In the genomic region with DNA sequence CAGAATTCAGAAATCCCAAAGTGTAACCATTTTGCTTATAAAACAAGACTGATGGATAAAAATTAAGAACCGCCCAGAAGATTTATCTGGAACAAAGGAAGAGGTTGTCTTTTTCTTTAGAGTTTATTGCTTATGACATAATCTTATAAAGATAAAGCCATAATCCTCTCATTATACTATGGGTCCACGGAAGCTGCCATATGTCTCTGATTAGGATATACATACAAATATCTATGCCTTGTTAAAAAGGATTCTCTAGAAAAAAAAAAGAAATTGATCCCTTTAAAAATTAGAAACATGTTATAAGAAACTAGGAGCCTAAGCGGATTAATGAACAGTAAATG, we compare ENCODE assay signal across 24 cellular contexts.
DNase-seq lines count a peak whose midpoint lies in the region; ATAC-seq and TF ChIP-seq lines count a peak whose summit lies in the region.
"Had no signal": no experiment of that assay in that cellular context is flagged by ENCODE, and none has a peak within 500 bp of the region (broad histone marks: within the 10 kb centered on the region; RNA-seq: fewer than 3 reads in every experiment).

No MANE protein-coding gene starts in this region.

- ATAC-seq in SK-N-SH treated with all-trans-retinoic acid at 6 μM for 48 hours = peak; percentile 37; the same call in 1 of the 3 replicates
- ATAC-seq in mucosa of descending colon = peak; percentile 49
- ATAC-seq in activated CD4-positive, CD25-positive, alpha-beta regulatory T cell treated with anti-CD3 and anti-CD28 coated beads, Interleukin-2, amount 50 U/mL, for 24 hours = no peak

- CTCF ChIA-PET in HEK293 (lab: Yijun Ruan, JAX) = interaction anchor here (1.9 kb wide), 1 partner anchor 13 kb away, joined by 9 read pairs; no protein-coding TSS in a partner anchor

- H3K4me3 ChIP-seq in BE2C (ENCODE audit: low read depth, low read length) (peak overlapping the region; percentile 13), HEK293 (ENCODE audit: low read depth, low read length) (no peak overlapping the region), mucosa of descending colon (no peak overlapping the region)
- H3K4me3 ChIP-seq: Peyer's patch had no signal

- no peaks in the 10 kb centered on the region for H3K9me3 ChIP-seq in BE2C
- no peaks in the 10 kb centered on the region for H3K9me3 ChIP-seq in HEK293 (ENCODE audit: control insufficient read depth, insufficient read depth, low read depth, low read length)
- H3K9me3 ChIP-seq in mucosa of descending colon = no peaks in the 10 kb centered on the region
- H3K9me3 ChIP-seq: Peyer's patch had no signal

- no peak overlapping the region for H3K27ac ChIP-seq in HEK293 (ENCODE audit: extremely low read depth, low read depth, low read length)
- H3K27ac ChIP-seq: HL-60, KMS-11, Peyer's patch had no signal

- TF ChIP-seq CTCF in BE2C (IDR thresholded peaks at IDR 0.05; ENCODE audit: low read depth, low read length) (no peak), HEK293 (tag by site-specific recombination; IDR thresholded peaks at IDR 0.05) (no peak), mucosa of descending colon (IDR thresholded peaks at IDR 0.05) (no peak)

- no peak for DNase-seq in BE2C
- DNase-seq in mucosa of descending colon = no peak
- no peak for DNase-seq in NCI-H2107 treated with DMSO at 0.1 percent for 48 hours (lab: John Stamatoyannopoulos, UW; ENCODE audit: unreplicated experiment)
- DNase-seq in NCI-H1436 treated with DMSO at 0.1 percent for 48 hours (lab: John Stamatoyannopoulos, UW) = no peak
- DNase-seq: Calu3, DMS153, HCEC 1CT, MM.1S, NCI-H1048, NCI-H1417, NCI-H1694 treated with DMSO at 0.1 percent for 48 hours, NCI-H2081, NCI-H2171 treated with DMSO at 0.1 percent for 48 hours, NCI-H345, NCI-H510A treated with DMSO at 0.1 percent for 48 hours, NCI-H774, Peyer's patch, SHP77 treated with DMSO at 0.1 percent for 48 hours, SW 1271 had no signal

- intact Hi-C loops in mucosa of descending colon (cut with DNase I, micrococcal nuclease) = no loop called here

- H3K36me3 ChIP-seq in BE2C (no peaks in the 10 kb centered on the region), HEK293 (ENCODE audit: control insufficient read depth in 2 of 2, insufficient read depth in 1 of 2, low read length in 2 of 2) (no peaks in the 10 kb centered on the region), mucosa of descending colon (ENCODE audit: low read depth) (no peaks in the 10 kb centered on the region)

- H3K4me1 ChIP-seq in BE2C (peaks cover 14% of the 10 kb centered on the region), HEK293 (ENCODE audit: control insufficient read depth, insufficient read depth, low read length) (no peaks in the 10 kb centered on the region), mucosa of descending colon (ENCODE audit: low read depth) (no peaks in the 10 kb centered on the region)
- H3K4me1 ChIP-seq: Peyer's patch had no signal

- POLR2A ChIA-PET in HEK293 (lab: Yijun Ruan, JAX) = no interaction called here

- no peaks in the 10 kb centered on the region for H3K27me3 ChIP-seq in BE2C
- H3K27me3 ChIP-seq: Peyer's patch had no signal

TF ChIP-seq in HEK293, 187 proteins besides CTCF, POLR2A, EP300 and RAD21:
- TF ChIP-seq, protein P1, sequence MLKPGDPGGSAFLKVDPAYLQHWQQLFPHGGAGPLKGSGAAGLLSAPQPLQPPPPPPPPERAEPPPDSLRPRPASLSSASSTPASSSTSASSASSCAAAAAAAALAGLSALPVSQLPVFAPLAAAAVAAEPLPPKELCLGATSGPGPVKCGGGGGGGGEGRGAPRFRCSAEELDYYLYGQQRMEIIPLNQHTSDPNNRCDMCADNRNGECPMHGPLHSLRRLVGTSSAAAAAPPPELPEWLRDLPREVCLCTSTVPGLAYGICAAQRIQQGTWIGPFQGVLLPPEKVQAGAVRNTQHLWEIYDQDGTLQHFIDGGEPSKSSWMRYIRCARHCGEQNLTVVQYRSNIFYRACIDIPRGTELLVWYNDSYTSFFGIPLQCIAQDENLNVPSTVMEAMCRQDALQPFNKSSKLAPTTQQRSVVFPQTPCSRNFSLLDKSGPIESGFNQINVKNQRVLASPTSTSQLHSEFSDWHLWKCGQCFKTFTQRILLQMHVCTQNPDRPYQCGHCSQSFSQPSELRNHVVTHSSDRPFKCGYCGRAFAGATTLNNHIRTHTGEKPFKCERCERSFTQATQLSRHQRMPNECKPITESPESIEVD (tag by site-specific recombination; IDR thresholded peaks at IDR 0.05) = peak; percentile 39; the same call in 1 of the 2 replicates
- TF ChIP-seq ZFP69B (tag by site-specific recombination; IDR thresholded peaks at IDR 0.05) = no peak

TF ChIP-seq in SK-N-SH treated with all-trans-retinoic acid at 6 μM for 48 hours, 23 proteins besides CTCF, POLR2A, EP300 and RAD21:
- no peak for TF ChIP-seq GLIS3 (CRISPR knock-in tag; IDR thresholded peaks at IDR 0.05)
- peak; percentile 64 for TF ChIP-seq TCF4 (CRISPR knock-in tag; IDR thresholded peaks at IDR 0.05; ENCODE audit: borderline replicate concordance)
TF ChIP-seq in SK-N-SH treated with all-trans-retinoic acid at 6 μM for 48 hours: peak in this region for 1.

Comparison
In these comparisons a context has a peak if more than half of its experiments do, and no peak if none do; other contexts are left out.
1. ATAC-seq: peak in SK-N-SH treated with all-trans-retinoic acid at 6 μM for 48 hours (single experiment) and mucosa of descending colon (single experiment); none in activated CD4-positive, CD25-positive, alpha-beta regulatory T cell treated with anti-CD3 and anti-CD28 coated beads, Interleukin-2, amount 50 U/mL, for 24 hours (0 of 2).